10 cellular contexts compared by ENCODE assay signal in genomic region chr20:14879020-14879697, GRCh38.
DNase-seq lines count a peak whose midpoint lies in the region; ATAC-seq and TF ChIP-seq lines count a peak whose summit lies in the region.
"Had no signal": no experiment of that assay in that cellular context is flagged by ENCODE, and none has a peak within 500 bp of the region (broad histone marks: within the 10 kb centered on the region; RNA-seq: fewer than 3 reads in every experiment).

No MANE protein-coding gene starts in this region.

- peak overlapping the region; percentile 31 for H3K27ac ChIP-seq in ACC112 (ENCODE audit: low read depth, low read length)

- H3K4me3 ChIP-seq in ACC112 (ENCODE audit: low read depth, low read length), result no peak overlapping the region
- H3K4me3 ChIP-seq in epithelial cell of esophagus (ENCODE audit: low read length), result no peak overlapping the region

- TF ChIP-seq CTCF in epithelial cell of esophagus (IDR thresholded peaks at IDR 0.05; ENCODE audit: insufficient read depth, low read depth, low read length, missing control alignments), result no peak

- H3K27me3 ChIP-seq in ACC112 (ENCODE audit: insufficient read depth, low read length), result no peaks in the 10 kb centered on the region

- peaks cover 4% of the 10 kb centered on the region for H3K4me1 ChIP-seq in ACC112 (ENCODE audit: control insufficient read depth, insufficient read depth, low read length, unreplicated experiment)

- intact Hi-C loops in posterior vena cava (cut with DNase I) (no loop called here), Right ventricle myocardium superior (cut with DNase I) (no loop called here)

- peak; percentile 80 for ATAC-seq in GM19351 (IDR thresholded peaks at IDR 0.05; ENCODE audit: unreplicated experiment)
- no peak for ATAC-seq in HG03045 (IDR thresholded peaks at IDR 0.05; ENCODE audit: unreplicated experiment)
- no peak for ATAC-seq in Right ventricle myocardium superior (ENCODE audit: poor library complexity)
- no peak for ATAC-seq in HG03280 (IDR thresholded peaks at IDR 0.05; ENCODE audit: unreplicated experiment)
- ATAC-seq: natural killer cell had no signal

- H3K79me2 ChIP-seq in ACC112 (ENCODE audit: control insufficient read depth, insufficient read depth, low read length, unreplicated experiment), result no peaks in the 10 kb centered on the region

- H3K36me3 ChIP-seq in ACC112 (ENCODE audit: insufficient read depth, low read length), result no peaks in the 10 kb centered on the region

- DNase-seq in HPDE6-E6E7 (ENCODE audit: extremely low spot score), result peak; percentile 90
- DNase-seq in epithelial cell of esophagus (ENCODE audit: low read depth), result peak; percentile 95
- DNase-seq in posterior vena cava (ENCODE audit: low spot score), result no peak
- DNase-seq in Right ventricle myocardium superior, result no peak
- DNase-seq: activated naive CD8-positive, alpha-beta T cell treated with anti-CD3 and anti-CD28 coated beads, Interleukin-2, amount 10 ng/mL, durations not matched to agents 7 days and 5 days; natural killer cell had no signal

- H2AFZ ChIP-seq in ACC112 (ENCODE audit: low read length, unreplicated experiment), result no peak overlapping the region

Comparison
In these comparisons a context has a peak if more than half of its experiments do, and no peak if none do; other contexts are left out.
1. DNase-seq: peak in HPDE6-E6E7 (single experiment) and epithelial cell of esophagus (single experiment); none in posterior vena cava (single experiment) and Right ventricle myocardium superior (single experiment).